7 cellular contexts compared by ENCODE assay signal in genomic region chr7:22728416-22729029, GRCh38. TPM values are rescaled to one million over a fixed set of nuclear protein-coding genes. Genes with fewer than 3 reads are reported as not detected.
DNase-seq lines count a peak whose midpoint lies in the region; ATAC-seq, FAIRE-seq and TF ChIP-seq lines count a peak whose summit lies in the region.

No MANE protein-coding gene starts in this region.

- no peaks in the 10 kb centered on the region for H4K20me1 ChIP-seq in HepG2 (ENCODE audit: insufficient read depth, low read length)

- no peak overlapping the region for H2AFZ ChIP-seq in HepG2 (ENCODE audit: low read length)

- CTCF ChIA-PET in HepG2 (lab: Yijun Ruan, JAX; ENCODE audit: low intra/inter-chr PET ratio, low total read pairs): interaction anchor here (4.8 kb wide), 1 partner anchor 168 kb away, joined by 32 read pairs; no protein-coding TSS in a partner anchor
- CTCF ChIA-PET in activated CD8-positive, alpha-beta memory T cell treated with anti-CD3 and anti-CD28 coated beads, Interleukin-2, amount 10 ng/mL, durations not matched to agents 7 days and 5 days (lab: Charles Lee): interaction anchor here (0.7 to 13.9 kb wide), 21 partner anchors 11 to 326 kb away, joined by 3 to 376 read pairs (median 4); no protein-coding TSS in a partner anchor

- in situ Hi-C loops in HepG2 (cut with HindIII; ENCODE audit: extremely low pct_ligation_motif_present, low pct_unique_long_range_greater_than_20kb): loop anchor here (5.0 kb wide), 2 partner anchors 166 to 329 kb away; no protein-coding TSS in a partner anchor

- H3K4me3 ChIP-seq in WI38 (ENCODE audit: low read depth, low read length): peak overlapping the region; percentile 87
- no peak overlapping the region for H3K4me3 ChIP-seq in HepG2 (replicated peaks in 1 of 3; ENCODE audit: insufficient read depth in 1 of 3, low read depth in 2 of 3, low read length in 3 of 3)

- 100% methylated on average over 1 of the region's 1 CpG for WGBS in HepG2 (ENCODE audit: low lambda C conversion rate)

- DNase-seq in EH (ENCODE audit: low read depth): peak; percentile 69
- peak; percentile 36 for DNase-seq in HuH-7 (ENCODE audit: low spot score)
- peak; percentile 29 for DNase-seq in HepG2 (ENCODE audit: low spot score)
- no peak for DNase-seq in activated CD8-positive, alpha-beta memory T cell treated with anti-CD3 and anti-CD28 coated beads, Interleukin-2, amount 10 ng/mL, durations not matched to agents 7 days and 5 days
- DNase-seq in stimulated activated CD4-positive, alpha-beta T cell treated with anti-CD3 and anti-CD28 coated beads, Interleukin-2, amount 100 ng/mL, for 24 hours: no peak
- no peak for DNase-seq in activated effector memory CD4-positive, alpha-beta T cell treated with anti-CD3 and anti-CD28 coated beads, Interleukin-2, amount 50 U/mL, for 16 hours

- TF ChIP-seq CTCF in WI38 (IDR thresholded peaks at IDR 0.05; ENCODE audit: low read depth, low read length) (peak; percentile 48), HepG2 (CRISPR knock-in tag; IDR thresholded peaks at IDR 0.05) (peak; percentile 22; the same call in 1 of the 2 replicates)

- BruUV-seq in HepG2 (replicated peaks; lab: Mats Ljungman, UMichigan): no TSS peak

- H3K4me3 Mint-ChIP-seq in activated CD8-positive, alpha-beta memory T cell treated with anti-CD3 and anti-CD28 coated beads, Interleukin-2, amount 10 ng/mL, durations not matched to agents 7 days and 5 days: no peak overlapping the region

- H3K27ac Mint-ChIP-seq in activated CD8-positive, alpha-beta memory T cell treated with anti-CD3 and anti-CD28 coated beads, Interleukin-2, amount 10 ng/mL, durations not matched to agents 7 days and 5 days: no peak overlapping the region

- no peaks in the 10 kb centered on the region for H3K9me3 Mint-ChIP-seq in activated CD8-positive, alpha-beta memory T cell treated with anti-CD3 and anti-CD28 coated beads, Interleukin-2, amount 10 ng/mL, durations not matched to agents 7 days and 5 days (ENCODE audit: low read depth)

- no peaks in the 10 kb centered on the region for H3K79me2 ChIP-seq in HepG2 (ENCODE audit: insufficient read depth, low read length)

- peaks cover 24% of the 10 kb centered on the region for H3K4me1 Mint-ChIP-seq in activated CD8-positive, alpha-beta memory T cell treated with anti-CD3 and anti-CD28 coated beads, Interleukin-2, amount 10 ng/mL, durations not matched to agents 7 days and 5 days

- intact Hi-C loops in HepG2 (cut with micrococcal nuclease; ENCODE audit: unreplicated experiment): loop anchor here (5.0 kb wide), 2 partner anchors 54 to 129 kb away; no protein-coding TSS in a partner anchor

- TF ChIP-seq RAD21 in HepG2 (CRISPR knock-in tag; IDR thresholded peaks at IDR 0.05): no peak

- H3K4me2 ChIP-seq in HepG2 (ENCODE audit: low read depth, low read length): no peak overlapping the region

- peaks cover 0 to 22% of the 10 kb centered on the region in 2 experiments; a peak in 4 of 5 replicates for H3K27me3 ChIP-seq in HepG2 (ENCODE audit: control insufficient read depth in 1 of 2, insufficient read depth in 2 of 2, low read length in 2 of 2)

- peaks cover 21% of the 10 kb centered on the region for H3K4me1 ChIP-seq in HepG2 (ENCODE audit: insufficient read depth, low read length)

- H3K9ac ChIP-seq in HepG2 (ENCODE audit: insufficient read depth, low read depth, low read length): no peak overlapping the region

- peak; percentile 36; the same call in 1 of the 3 replicates for ATAC-seq in HepG2
- ATAC-seq in activated CD8-positive, alpha-beta memory T cell treated with anti-CD3 and anti-CD28 coated beads, Interleukin-2, amount 10 ng/mL, durations not matched to agents 7 days and 5 days: no peak

- no peak for TF ChIP-seq POLR2A in HepG2 (IDR thresholded peaks at IDR 0.05; ENCODE audit: insufficient read depth in 1 of 2, low read depth in 2 of 2, low read length in 2 of 2)

- TF ChIP-seq EP300 in HepG2 (IDR thresholded peaks at IDR 0.05; ENCODE audit: low read depth in 2 of 2, low read length in 2 of 2) (no peak), HepG2 (CRISPR knock-in tag; IDR thresholded peaks at IDR 0.05; ENCODE audit: borderline replicate concordance) (no peak)

- H3K27ac ChIP-seq in HepG2 (ENCODE audit: extremely low read length, insufficient read depth, low read length): no peak overlapping the region

- no peak for FAIRE-seq in HepG2 (lab: Jason Lieb, UNC)

- H3K36me3 Mint-ChIP-seq in activated CD8-positive, alpha-beta memory T cell treated with anti-CD3 and anti-CD28 coated beads, Interleukin-2, amount 10 ng/mL, durations not matched to agents 7 days and 5 days: no peaks in the 10 kb centered on the region

- no peaks in the 10 kb centered on the region for H3K36me3 ChIP-seq in HepG2 (replicated peaks in 1 of 2; ENCODE audit: control insufficient read depth in 1 of 2, insufficient read depth in 2 of 2, low read length in 2 of 2)

- POLR2A ChIA-PET in HepG2 (lab: Yijun Ruan, JAX): no interaction called here

- peaks cover 63% of the 10 kb centered on the region for H3K27me3 Mint-ChIP-seq in activated CD8-positive, alpha-beta memory T cell treated with anti-CD3 and anti-CD28 coated beads, Interleukin-2, amount 10 ng/mL, durations not matched to agents 7 days and 5 days

- H3K9me3 ChIP-seq in HepG2 (ENCODE audit: low read length): no peaks in the 10 kb centered on the region

TF ChIP-seq in HepG2, 621 proteins besides CTCF, POLR2A, EP300 and RAD21 (continues in another document):
- TF ChIP-seq ZNF382 (CRISPR knock-in tag; IDR thresholded peaks at IDR 0.05; ENCODE audit: borderline replicate concordance) (no peak), FOSL1 (CRISPR knock-in tag; IDR thresholded peaks at IDR 0.05; ENCODE audit: borderline replicate concordance) (no peak), RBFOX2 (IDR thresholded peaks at IDR 0.05; ENCODE audit: low read depth, low read length) (no peak), BRCA1 (CRISPR knock-in tag; IDR thresholded peaks at IDR 0.05) (no peak), U2AF2 (IDR thresholded peaks at IDR 0.05; ENCODE audit: low read depth, low read length) (no peak), ZNF414 (CRISPR knock-in tag; IDR thresholded peaks at IDR 0.05) (no peak), SATB2 (CRISPR knock-in tag; IDR thresholded peaks at IDR 0.05) (no peak), ZNF136 (CRISPR knock-in tag; IDR thresholded peaks at IDR 0.05; ENCODE audit: low read depth) (no peak), TRIM22 (IDR thresholded peaks at IDR 0.05) (no peak), U2AF1 (optimal IDR thresholded peaks at IDR 0.05; ENCODE audit: low read depth, low read length) (no peak), RXRA (CRISPR knock-in tag; IDR thresholded peaks at IDR 0.05) (no peak), SMC3 (IDR thresholded peaks at IDR 0.05; ENCODE audit: low read length) (peak; percentile 53; the same call in 1 of the 2 replicates), NFE2L1 (CRISPR knock-in tag; IDR thresholded peaks at IDR 0.05; ENCODE audit: borderline replicate concordance) (no peak)

RNA-seq across cellular contexts. Expression of gene IL6, which starts 1.5 kb away (rescaled TPM):
- total RNA-seq in HepG2 (2016; rRNA removed; fragmentation: Illumina TruSeq; extraction: Trizol): not detected in 2 replicates
- not detected in 2 replicates for total RNA-seq in HepG2 (2016; cell fraction: cytosol; rRNA removed; fragmentation: Illumina TruSeq; extraction: Trizol; ENCODE audit: low read depth)
- total RNA-seq in HepG2 (2016; cell fraction: insoluble cytoplasmic fraction; rRNA removed; fragmentation: Illumina TruSeq; extraction: Trizol): not detected in 2 replicates
- total RNA-seq in HepG2 (2016; cell fraction: membrane; rRNA removed; fragmentation: Illumina TruSeq; extraction: Trizol): not detected in 2 replicates
- total RNA-seq in HepG2 (2016; cell fraction: nucleus; rRNA removed; fragmentation: Illumina TruSeq; extraction: Trizol): not detected in 2 replicates
- not detected in 2 replicates for polyA plus RNA-seq in HepG2 (2011; rRNA removed)
- polyA plus RNA-seq in HepG2 (2011; cell fraction: cytosol; rRNA removed): not detected in 2 replicates
- not detected in 2 replicates for polyA plus RNA-seq in HepG2 (2011; cell fraction: nucleus; rRNA removed)
- polyA plus RNA-seq in HepG2 (2012): not detected in 2 replicates
- polyA plus RNA-seq in HepG2 (2016; cell fraction: cytosol; fragmentation: Illumina TruSeq; extraction: Trizol; ENCODE audit: low read depth): not detected in 2 replicates
- polyA plus RNA-seq in HepG2 (2016; cell fraction: insoluble cytoplasmic fraction; fragmentation: Illumina TruSeq; extraction: Trizol; ENCODE audit: low read depth): not detected in 2 replicates
- not detected in 2 replicates for polyA plus RNA-seq in HepG2 (2016; cell fraction: membrane; fragmentation: Illumina TruSeq; extraction: Trizol; ENCODE audit: low read depth)
- not detected in 2 replicates for polyA plus RNA-seq in HepG2 (2016; cell fraction: nucleus; fragmentation: Illumina TruSeq; extraction: Trizol; ENCODE audit: insufficient read depth, low read depth)
- polyA minus RNA-seq in HepG2 (2011; rRNA and poly(A)+ RNA removed; ENCODE audit: low replicate concordance): 3.8 TPM in 1 of 2 replicates, not detected in the other
- polyA minus RNA-seq in HepG2 (2011; cell fraction: cytosol; rRNA and poly(A)+ RNA removed): not detected in 2 replicates
- not detected in 2 replicates for polyA minus RNA-seq in HepG2 (2011; cell fraction: nucleus; rRNA and poly(A)+ RNA removed)
- total RNA-seq in activated CD8-positive, alpha-beta memory T cell treated with anti-CD3 and anti-CD28 coated beads, Interleukin-2, amount 10 ng/mL, durations not matched to agents 7 days and 5 days: under 1 TPM in 1 of 2 experiments, not detected in 1; 0.66 TPM

Comparison
In these comparisons a context has a peak if more than half of its experiments do, and no peak if none do; other contexts are left out.
1. DNase-seq: peak in EH (single experiment), HuH-7 (single experiment) and HepG2 (single experiment); none in activated CD8-positive, alpha-beta memory T cell treated with anti-CD3 and anti-CD28 coated beads, Interleukin-2, amount 10 ng/mL, durations not matched to agents 7 days and 5 days (single experiment), stimulated activated CD4-positive, alpha-beta T cell treated with anti-CD3 and anti-CD28 coated beads, Interleukin-2, amount 100 ng/mL, for 24 hours (0 of 2) and activated effector memory CD4-positive, alpha-beta T cell treated with anti-CD3 and anti-CD28 coated beads, Interleukin-2, amount 50 U/mL, for 16 hours (single experiment).